In genomic region chr20:56554869-56555268, GRCh38 we compare ENCODE assay signal across 8 cellular contexts. TPM values are rescaled to one million over a fixed set of nuclear protein-coding genes. Genes with fewer than 3 reads are reported as not detected.
DNase-seq lines count a peak whose midpoint lies in the region; ATAC-seq, FAIRE-seq and TF ChIP-seq lines count a peak whose summit lies in the region.

No MANE protein-coding gene starts in this region.

- peaks cover 8% of the 10 kb centered on the region for H3K4me1 Mint-ChIP-seq in T-helper 1 cell treated with Interleukin-12 subunit alpha and Interleukin-12 subunit beta and Interleukin-4 antibody, amounts not matched to agents 30 μg/mL and 1 μg/mL, for 36 hours (ENCODE audit: low read depth)

- H3K27ac ChIP-seq in psoas muscle, result no peak overlapping the region

- H3K9me3 ChIP-seq in psoas muscle, result no peaks in the 10 kb centered on the region

- no peaks in the 10 kb centered on the region for H3K36me3 ChIP-seq in BJ (ENCODE audit: control insufficient read depth, insufficient read depth, low read length)
- no peaks in the 10 kb centered on the region for H3K36me3 ChIP-seq in psoas muscle (ENCODE audit: insufficient read depth in 1 of 2, low read depth in 1 of 2)

- peaks cover 6% of the 10 kb centered on the region for H3K4me1 ChIP-seq in psoas muscle

- no peaks in the 10 kb centered on the region for H3K36me3 Mint-ChIP-seq in T-helper 1 cell treated with Interleukin-12 subunit alpha and Interleukin-12 subunit beta and Interleukin-4 antibody, amounts not matched to agents 30 μg/mL and 1 μg/mL, for 36 hours (ENCODE audit: low read depth)

- CTCF ChIA-PET in BJ (lab: Yijun Ruan, JAX), result interaction anchor here (0.6 to 1.5 kb wide), 7 partner anchors 14 to 792 kb away, joined by 3 to 6 read pairs (median 3); no protein-coding TSS in a partner anchor

- H3K4me3 Mint-ChIP-seq in T-helper 1 cell treated with Interleukin-12 subunit alpha and Interleukin-12 subunit beta and Interleukin-4 antibody, amounts not matched to agents 30 μg/mL and 1 μg/mL, for 36 hours, result no peak overlapping the region

- 9 to 18% (median 14%) methylated on average over 4 of the region's 4 CpGs for WGBS in psoas muscle, 3 donors

- intact Hi-C loops in psoas muscle (cut with DNase I), result loop anchor here (5.0 kb wide), 1 partner anchor 792 kb away; no protein-coding TSS in a partner anchor

- H3K27ac Mint-ChIP-seq in T-helper 1 cell treated with Interleukin-12 subunit alpha and Interleukin-12 subunit beta and Interleukin-4 antibody, amounts not matched to agents 30 μg/mL and 1 μg/mL, for 36 hours, result peak overlapping the region; percentile 27

- DNase-seq in BJ (ENCODE audit: low read depth) (peak; percentile 88), NCI-H1105 (lab: John Stamatoyannopoulos, UW) (peak; percentile 11), fibroblast of the conjunctiva (ENCODE audit: low read depth) (peak; percentile 89), psoas muscle (no peak), D721Med (ENCODE audit: insufficient read length, low spot score) (no peak)

- TF ChIP-seq CTCF in BJ (IDR thresholded peaks at IDR 0.05; ENCODE audit: insufficient read depth, low read depth, low read length) (peak; percentile 28; the same call in 1 of the 2 replicates), psoas muscle (IDR thresholded peaks at IDR 0.05) (no peak), D721Med (IDR thresholded peaks at IDR 0.05; ENCODE audit: insufficient read depth, missing control alignments) (no peak)

- peaks cover 3% of the 10 kb centered on the region for H3K27me3 ChIP-seq in BJ (ENCODE audit: control insufficient read depth, insufficient read depth, low read length)
- H3K27me3 ChIP-seq in psoas muscle (ENCODE audit: insufficient read depth in 3 of 3, low read length in 2 of 3), result peaks cover 0 to 2% (median 0%) of the 10 kb centered on the region in 3 donors

- peak; percentile 93 for ATAC-seq in GM18858 (IDR thresholded peaks at IDR 0.05; ENCODE audit: unreplicated experiment)
- peak; percentile 83 for ATAC-seq in HG02884 (IDR thresholded peaks at IDR 0.05; ENCODE audit: unreplicated experiment)
- peak; percentile 32 to 66 (median 58) for ATAC-seq in psoas muscle

- no peak for FAIRE-seq in D721Med (lab: Jason Lieb, UNC)

- H3K9me3 Mint-ChIP-seq in T-helper 1 cell treated with Interleukin-12 subunit alpha and Interleukin-12 subunit beta and Interleukin-4 antibody, amounts not matched to agents 30 μg/mL and 1 μg/mL, for 36 hours, result no peaks in the 10 kb centered on the region

- POLR2A ChIA-PET in BJ (lab: Charles Lee), result no interaction called here

- H3K4me3 ChIP-seq in BJ (ENCODE audit: low read depth, low read length) (no peak overlapping the region), psoas muscle (no peak overlapping the region)

- peaks cover 4% of the 10 kb centered on the region for H3K27me3 Mint-ChIP-seq in T-helper 1 cell treated with Interleukin-12 subunit alpha and Interleukin-12 subunit beta and Interleukin-4 antibody, amounts not matched to agents 30 μg/mL and 1 μg/mL, for 36 hours (ENCODE audit: low read depth)

RNA-seq across cellular contexts. Expression of gene FAM209B, which starts 21.8 kb away (rescaled TPM):
- polyA plus RNA-seq in BJ (2011; rRNA removed), result 0.33 TPM in 1 of 2 replicates, not detected in the other
- polyA minus RNA-seq in BJ (2011; rRNA and poly(A)+ RNA removed), result not detected in 2 replicates
- total RNA-seq in psoas muscle, result 1 to 10 TPM in 1 of 4 donors, under 1 TPM in 2, not detected in 1; 0.58 to 1.3 (median 0.66) TPM
- under 1 TPM; 0.14 to 0.79 (median 0.41) TPM for polyA plus RNA-seq in psoas muscle

RNA-seq across cellular contexts. Expression of gene FAM209A, which starts 30.3 kb away (rescaled TPM):
- 0.09 and 0.11 TPM in 2 replicates for polyA plus RNA-seq in BJ (2011; rRNA removed)
- polyA minus RNA-seq in BJ (2011; rRNA and poly(A)+ RNA removed), result 0.71 TPM in 1 of 2 replicates, not detected in the other
- total RNA-seq in psoas muscle, result under 1 TPM in 1 of 4 donors, not detected in 3; 0.23 TPM
- polyA plus RNA-seq in psoas muscle, result under 1 TPM in 2 of 3 donors, not detected in 1; 0.08 to 0.38 TPM

Comparison
In these comparisons a context has a peak if more than half of its experiments do, and no peak if none do; other contexts are left out.
1. DNase-seq: peak in BJ (single experiment), NCI-H1105 (single experiment) and fibroblast of the conjunctiva (single experiment); none in psoas muscle (0 of 2) and D721Med (single experiment).
2. Peak in every context shown above with its lines, with median percentiles within 50 percentile points of each other: ATAC-seq.